In genomic region chr6:127403636-127404035, GRCh38 we compare ENCODE assay signal across 9 cellular contexts. TPM values are rescaled to one million over a fixed set of nuclear protein-coding genes. Genes with fewer than 3 reads are reported as not detected.
DNase-seq lines count a peak whose midpoint lies in the region; ATAC-seq and FAIRE-seq lines count a peak whose summit lies in the region.
"Had no signal": no experiment of that assay in that cellular context is flagged by ENCODE, and none has a peak within 500 bp of the region (broad histone marks: within the 10 kb centered on the region; RNA-seq: fewer than 3 reads in every experiment).

No MANE protein-coding gene starts in this region.

- ATAC-seq in GM18861 (IDR thresholded peaks at IDR 0.05; ENCODE audit: unreplicated experiment): peak; percentile 74
- ATAC-seq in GM21526 (IDR thresholded peaks at IDR 0.05; ENCODE audit: low FRiP score, unreplicated experiment): peak; percentile 90
- ATAC-seq in HG03280 (IDR thresholded peaks at IDR 0.05; ENCODE audit: unreplicated experiment): peak; percentile 83
- peak; percentile 32 for ATAC-seq in esophagus mucosa

- no peak for FAIRE-seq in HTR-8/SVneo (lab: Jason Lieb, UNC)

- DNase-seq in HTR-8/SVneo (ENCODE audit: insufficient read length, low spot score) (no peak), NCI-H187 (lab: John Stamatoyannopoulos, UW) (no peak), SK-N-DZ (ENCODE audit: low spot score) (no peak), AG08396 (ENCODE audit: low spot score) (no peak)
- DNase-seq: posterior cingulate gyrus had no signal

RNA-seq across cellular contexts. Expression of gene KIAA0408, which starts 55.6 kb away (rescaled TPM):
- 0.28 TPM for total RNA-seq in esophagus mucosa
- polyA plus RNA-seq in SK-N-DZ (2014; cell fraction: cytosol; rRNA removed): 22.2 and 26.1 TPM in 2 replicates
- polyA plus RNA-seq in SK-N-DZ (2014; cell fraction: nucleus; rRNA removed): 35.1 and 38.7 TPM in 2 replicates

Comparison
In these comparisons a context has a peak if more than half of its experiments do, and no peak if none do; other contexts are left out.
1. ATAC-seq: peak in every context shown above with its lines; median percentile 90 in GM21526; 83 in HG03280; 74 in GM18861; 32 in esophagus mucosa.